In genomic region chr6:170553686-170554085, GRCh38 we compare ENCODE assay signal across 8 cellular contexts. TPM values are rescaled to one million over a fixed set of nuclear protein-coding genes. Genes with fewer than 3 reads are reported as not detected.
DNase-seq lines count a peak whose midpoint lies in the region; ATAC-seq and TF ChIP-seq lines count a peak whose summit lies in the region.

No MANE protein-coding gene starts in this region.

- H3K36me3 ChIP-seq in HUES48 (ENCODE audit: control insufficient read depth, insufficient read depth, low read length) (peaks cover 33% of the 10 kb centered on the region), left ventricle myocardium inferior (peaks cover 34% of the 10 kb centered on the region)

- peak overlapping the region; percentile 97 for H3K27ac ChIP-seq in HUES48 (ENCODE audit: low read depth, low read length)
- H3K27ac ChIP-seq in left ventricle myocardium inferior (replicated peaks): peak overlapping the region; percentile 94

- H3K27me3 ChIP-seq in HUES48 (ENCODE audit: control insufficient read depth, insufficient read depth, low read length) (no peaks in the 10 kb centered on the region), left ventricle myocardium inferior (ENCODE audit: low read depth) (no peaks in the 10 kb centered on the region)

- H3K9me3 ChIP-seq in HUES48 (ENCODE audit: control insufficient read depth, insufficient read depth, low read length) (no peaks in the 10 kb centered on the region), left ventricle myocardium inferior (replicated peaks) (no peaks in the 10 kb centered on the region)

- H3K4me1 ChIP-seq in HUES48 (ENCODE audit: control insufficient read depth, insufficient read depth, low read length) (peaks cover 13% of the 10 kb centered on the region), left ventricle myocardium inferior (peaks cover 71% of the 10 kb centered on the region)

- ATAC-seq in GM21528 (IDR thresholded peaks at IDR 0.05; ENCODE audit: low FRiP score, unreplicated experiment) (peak; percentile 42), sciatic nerve (peak; percentile 61)

- DNase-seq in GM12864 (ENCODE audit: low read depth) (no peak), left ventricle myocardium inferior (no peak), sciatic nerve (ENCODE audit: low spot score) (no peak), LoVo (ENCODE audit: low spot score) (no peak), globus pallidus (ENCODE audit: low spot score) (no peak)

- H3K4me3 ChIP-seq in GM12864 (ENCODE audit: low read depth, low read length) (peak overlapping the region; percentile 100), HUES48 (ENCODE audit: low read depth, low read length) (peak overlapping the region; percentile 84), WI38 (ENCODE audit: low read depth, low read length) (peak overlapping the region; percentile 88), left ventricle myocardium inferior (peak overlapping the region; percentile 98)

- no peak overlapping the region for H3K9ac ChIP-seq in HUES48 (ENCODE audit: low read depth, low read length)

- TF ChIP-seq CTCF in GM12864 (IDR thresholded peaks at IDR 0.05; ENCODE audit: low read depth, low read length, missing control alignments): no peak
- TF ChIP-seq CTCF in WI38 (IDR thresholded peaks at IDR 0.05; ENCODE audit: low read depth, low read length): no peak
- TF ChIP-seq CTCF in left ventricle myocardium inferior (IDR thresholded peaks at IDR 0.05; ENCODE audit: borderline replicate concordance): no peak

- intact Hi-C loops in left ventricle myocardium inferior (cut with micrococcal nuclease): no loop called here
- intact Hi-C loops in sciatic nerve (cut with DNase I): no loop called here

RNA-seq across cellular contexts. Expression of gene TBP, which starts 0.5 kb away (rescaled TPM):
- total RNA-seq in left ventricle myocardium inferior (8.6 TPM), sciatic nerve (17.2 TPM)

RNA-seq across cellular contexts. Expression of gene PSMB1, which starts 0.6 kb away (rescaled TPM):
- total RNA-seq in left ventricle myocardium inferior (141 TPM), sciatic nerve (108 TPM)

RNA-seq across cellular contexts. Expression of gene PDCD2, which starts 30.8 kb away (rescaled TPM):
- total RNA-seq in left ventricle myocardium inferior (30.6 TPM), sciatic nerve (42.1 TPM)
